ENCODE assay signal across 19 cellular contexts in genomic region chr7:15464762-15465144, GRCh38.
DNase-seq lines count a peak whose midpoint lies in the region; ATAC-seq and TF ChIP-seq lines count a peak whose summit lies in the region.
"Had no signal": no experiment of that assay in that cellular context is flagged by ENCODE, and none has a peak within 500 bp of the region (broad histone marks: within the 10 kb centered on the region; RNA-seq: fewer than 3 reads in every experiment).

No MANE protein-coding gene starts in this region.

- H3K9me3 ChIP-seq in heart right ventricle (no peaks in the 10 kb centered on the region), right cardiac atrium (ENCODE audit: control insufficient read depth, low read length) (no peaks in the 10 kb centered on the region), left ventricle myocardium inferior (replicated peaks) (no peaks in the 10 kb centered on the region), PC-9 (ENCODE audit: insufficient read depth, low read depth) (no peaks in the 10 kb centered on the region)
- H3K9me3 ChIP-seq: BLaER1 treated with 17β-estradiol and CSF1 and Interleukin-3, amounts not matched to agents 10 nM and 100 nM; HAP-1 had no signal

- H3K4me2 ChIP-seq in PC-9, result no peak overlapping the region
- H3K4me2 ChIP-seq: BLaER1 treated with 17β-estradiol and CSF1 and Interleukin-3, amounts not matched to agents 10 nM and 100 nM had no signal

- H3K79me2 ChIP-seq in PC-9 (ENCODE audit: low read depth), result no peaks in the 10 kb centered on the region

- peak overlapping the region in 8 of 10 donors; percentile 4 to 80 (median 66) for H3K27ac ChIP-seq in heart right ventricle
- no peak overlapping the region for H3K27ac ChIP-seq in right cardiac atrium (ENCODE audit: low read length)
- H3K27ac ChIP-seq in left ventricle myocardium inferior (replicated peaks), result peak overlapping the region; percentile 69
- H3K27ac ChIP-seq in PC-9, result no peak overlapping the region
- H3K27ac ChIP-seq: BLaER1 treated with 17β-estradiol and CSF1 and Interleukin-3, amounts not matched to agents 10 nM and 100 nM had no signal

- CTCF ChIA-PET in HEK293T (lab: Yijun Ruan, JAX) (no interaction called here), PC-9 (lab: Charles Lee) (interaction anchor here (0.8 kb wide), 1 partner anchor 472 kb away, joined by 3 read pairs; no protein-coding TSS in a partner anchor)

- intact Hi-C loops in heart right ventricle (cut with DNase I), result loop anchor here in 1 of 10 donors (5.0 kb wide), 1 partner anchor 223 kb away; the partner anchor contains the start of gene MEOX2
- intact Hi-C loops in right cardiac atrium (cut with DNase I), result no loop called here
- intact Hi-C loops in left ventricle myocardium inferior (cut with micrococcal nuclease), result no loop called here
- intact Hi-C loops in sciatic nerve (cut with DNase I), result no loop called here
- intact Hi-C loops in PC-9 (cut with micrococcal nuclease; ENCODE audit: unreplicated experiment), result no loop called here

- DNase-seq in heart right ventricle, result no peak
- no peak for DNase-seq in right cardiac atrium
- no peak for DNase-seq in left ventricle myocardium inferior
- no peak for DNase-seq in sciatic nerve (ENCODE audit: low spot score)
- DNase-seq in HEK293T (ENCODE audit: extremely low spot score), result no peak
- DNase-seq in nephron progenitor cell, result no peak
- no peak for DNase-seq in PC-9
- DNase-seq: Calu3; CD8-positive, alpha-beta T cell; KBM-7; NCI-H1105 treated with DMSO at 0.1 percent for 48 hours; NCI-H187 treated with DMSO at 0.1 percent for 48 hours; NCI-H2227 treated with DMSO at 0.1 percent for 48 hours; NCI-H510A treated with DMSO at 0.1 percent for 48 hours; NCI-H774; RPMI8226 had no signal

- H3K27ac Mint-ChIP-seq in nephron progenitor cell, result no peak overlapping the region
- H3K27ac Mint-ChIP-seq: CD8-positive, alpha-beta T cell had no signal

- H4K20me1 ChIP-seq in PC-9 (ENCODE audit: insufficient read depth), result no peaks in the 10 kb centered on the region
- H4K20me1 ChIP-seq: BLaER1 treated with 17β-estradiol and CSF1 and Interleukin-3, amounts not matched to agents 10 nM and 100 nM had no signal

- H3F3A ChIP-seq in PC-9 (ENCODE audit: insufficient read depth, low read depth), result no peaks in the 10 kb centered on the region

- no peak overlapping the region for H2AFZ ChIP-seq in PC-9

- BruUV-seq in PC-9 (replicated peaks; lab: Mats Ljungman, UMichigan), result no TSS peak

- H3K36me3 Mint-ChIP-seq in nephron progenitor cell (ENCODE audit: low read depth), result no peaks in the 10 kb centered on the region
- H3K36me3 Mint-ChIP-seq: CD8-positive, alpha-beta T cell had no signal

- no peaks in the 10 kb centered on the region for H3K9me3 Mint-ChIP-seq in nephron progenitor cell

- POLR2A ChIA-PET in HEK293T (lab: Yijun Ruan, JAX) (no interaction called here), PC-9 (lab: Charles Lee; ENCODE audit: unreplicated experiment) (interaction anchor here (0.6 kb wide), 1 partner anchor 1402 kb away, joined by 24 read pairs; no protein-coding TSS in a partner anchor)

- H3K27me3 Mint-ChIP-seq in nephron progenitor cell (ENCODE audit: low read depth, poor library complexity), result no peaks in the 10 kb centered on the region

- H3K27me3 ChIP-seq in heart right ventricle (no peaks in the 10 kb centered on the region), right cardiac atrium (ENCODE audit: control insufficient read depth, insufficient read depth) (no peaks in the 10 kb centered on the region), left ventricle myocardium inferior (ENCODE audit: low read depth) (no peaks in the 10 kb centered on the region), PC-9 (ENCODE audit: insufficient read depth, low read depth) (no peaks in the 10 kb centered on the region)
- H3K27me3 ChIP-seq: BLaER1 treated with 17β-estradiol and CSF1 and Interleukin-3, amounts not matched to agents 10 nM and 100 nM had no signal

- WGBS in heart right ventricle, 2 donors, result 48% methylated on average over 3 of the region's 3 CpGs
- 40% methylated on average over 3 of the region's 3 CpGs for whole genome bisulfite sequencing in right cardiac atrium

- H3K9me2 ChIP-seq in PC-9 (ENCODE audit: insufficient read depth), result no peaks in the 10 kb centered on the region

- H3K4me3 Mint-ChIP-seq in nephron progenitor cell, result no peak overlapping the region
- H3K4me3 Mint-ChIP-seq: CD8-positive, alpha-beta T cell had no signal

- H3K36me3 ChIP-seq in heart right ventricle, result no peaks in the 10 kb centered on the region
- no peaks in the 10 kb centered on the region for H3K36me3 ChIP-seq in left ventricle myocardium inferior
- no peaks in the 10 kb centered on the region for H3K36me3 ChIP-seq in PC-9 (ENCODE audit: low read depth)
- H3K36me3 ChIP-seq: BLaER1 treated with 17β-estradiol and CSF1 and Interleukin-3, amounts not matched to agents 10 nM and 100 nM; HAP-1 had no signal

- ATAC-seq in heart right ventricle (peak in 3 of 8 donors; percentile 15 to 52 (median 29)), right cardiac atrium (no peak), sciatic nerve (peak; percentile 60)
- ATAC-seq: CD8-positive, alpha-beta T cell; GM12878 had no signal

- TF ChIP-seq CTCF in heart right ventricle (IDR thresholded peaks at IDR 0.05) (no peak), left ventricle myocardium inferior (IDR thresholded peaks at IDR 0.05; ENCODE audit: borderline replicate concordance) (no peak), nephron progenitor cell (IDR thresholded peaks at IDR 0.05) (no peak), PC-9 (conservative IDR thresholded peaks at IDR 0.05) (no peak)

- H3K4me1 Mint-ChIP-seq in nephron progenitor cell, result peaks cover 11% of the 10 kb centered on the region

- H3K4me3 ChIP-seq in heart right ventricle (no peak overlapping the region), right cardiac atrium (ENCODE audit: low read length) (no peak overlapping the region), left ventricle myocardium inferior (no peak overlapping the region), PC-9 (no peak overlapping the region)
- H3K4me3 ChIP-seq: BLaER1 treated with 17β-estradiol and CSF1 and Interleukin-3, amounts not matched to agents 10 nM and 100 nM; GM12878; HAP-1 had no signal

- peaks cover 0 to 44% (median 19%) of the 10 kb centered on the region in 9 donors for H3K4me1 ChIP-seq in heart right ventricle
- no peaks in the 10 kb centered on the region for H3K4me1 ChIP-seq in right cardiac atrium (ENCODE audit: control insufficient read depth, insufficient read depth, low read length)
- peaks cover 39% of the 10 kb centered on the region for H3K4me1 ChIP-seq in left ventricle myocardium inferior
- H3K4me1 ChIP-seq in PC-9 (replicated peaks; ENCODE audit: insufficient read depth), result no peaks in the 10 kb centered on the region
- H3K4me1 ChIP-seq: BLaER1 treated with 17β-estradiol and CSF1 and Interleukin-3, amounts not matched to agents 10 nM and 100 nM; HAP-1 had no signal

TF ChIP-seq in HEK293T, 16 proteins besides CTCF, POLR2A, EP300 and RAD21:
- TF ChIP-seq HDGF (IDR thresholded peaks at IDR 0.05; ENCODE audit: borderline replicate concordance), result no peak
- TF ChIP-seq BHLHE40 (IDR thresholded peaks at IDR 0.05; ENCODE audit: borderline replicate concordance), result no peak
- no peak for TF ChIP-seq LEF1 (IDR thresholded peaks at IDR 0.05; ENCODE audit: borderline replicate concordance)
- no peak for TF ChIP-seq SP1 (IDR thresholded peaks at IDR 0.05)
- TF ChIP-seq ARNT (IDR thresholded peaks at IDR 0.05), result no peak
- no peak for TF ChIP-seq ELF4 (IDR thresholded peaks at IDR 0.05)
- no peak for TF ChIP-seq TARDBP (IDR thresholded peaks at IDR 0.05)
- no peak for TF ChIP-seq L3MBTL2 (conservative IDR thresholded peaks at IDR 0.05)
- TF ChIP-seq ZNF384 (IDR thresholded peaks at IDR 0.05), result no peak
- TF ChIP-seq CTBP1 (IDR thresholded peaks at IDR 0.05; ENCODE audit: borderline replicate concordance), result no peak
- no peak for TF ChIP-seq FOXA1 (IDR thresholded peaks at IDR 0.05)
- TF ChIP-seq NFRKB (IDR thresholded peaks at IDR 0.05), result no peak
- no peak for TF ChIP-seq FOXM1 (IDR thresholded peaks at IDR 0.05; ENCODE audit: borderline replicate concordance)
- TF ChIP-seq SUZ12 (IDR thresholded peaks at IDR 0.05), result no peak

Comparison
In these comparisons a context has a peak if more than half of its experiments do, and no peak if none do; other contexts are left out.
1. H3K27ac ChIP-seq: peak in heart right ventricle (8 of 10) and left ventricle myocardium inferior (single experiment); none in right cardiac atrium (single experiment) and PC-9 (single experiment).